Comparison of ENCODE assay signal across 20 cellular contexts in the genomic region with DNA sequence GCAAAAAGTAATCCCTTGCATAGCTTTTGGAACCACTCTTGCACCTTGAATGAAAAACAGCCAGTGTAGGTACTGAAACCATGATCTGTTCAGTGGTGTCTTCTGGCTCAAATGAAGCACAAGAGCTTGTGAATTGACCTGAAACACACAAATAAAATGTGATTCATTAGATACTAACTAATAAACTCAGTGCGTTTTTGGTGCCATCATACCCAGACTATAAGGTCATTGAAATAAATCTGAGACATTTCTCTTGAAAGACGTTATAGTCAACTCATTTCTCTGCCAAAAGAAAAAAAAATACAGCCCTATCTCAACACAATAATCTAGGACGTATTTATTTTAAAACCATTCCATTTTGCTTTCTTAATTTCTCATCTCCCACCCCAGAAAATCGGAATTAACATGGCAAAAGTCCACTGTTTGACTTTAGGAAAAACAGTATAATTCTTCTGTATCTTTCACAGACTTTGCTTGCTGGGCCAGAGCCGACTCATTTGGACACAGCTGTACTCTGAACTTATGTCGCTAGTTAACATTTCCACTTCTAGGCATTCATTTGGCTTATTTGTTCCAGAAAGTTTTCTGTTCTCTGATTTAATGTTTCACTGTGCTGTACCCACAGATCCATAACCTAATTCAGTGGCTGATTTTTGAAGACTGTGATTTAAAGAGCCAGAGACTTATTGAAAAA.
DNase-seq lines count a peak whose midpoint lies in the region; ATAC-seq and TF ChIP-seq lines count a peak whose summit lies in the region.
"Had no signal": no experiment of that assay in that cellular context is flagged by ENCODE, and none has a peak within 500 bp of the region (broad histone marks: within the 10 kb centered on the region; RNA-seq: fewer than 3 reads in every experiment).

No MANE protein-coding gene starts in this region.

- no peaks in the 10 kb centered on the region for H3K36me3 ChIP-seq in PC-3 (ENCODE audit: low read depth, low read length)
- no peaks in the 10 kb centered on the region for H3K36me3 ChIP-seq in muscle layer of duodenum (ENCODE audit: control insufficient read depth in 1 of 2, insufficient read depth in 2 of 2, low read length in 2 of 2)
- no peaks in the 10 kb centered on the region for H3K36me3 ChIP-seq in subcutaneous abdominal adipose tissue (ENCODE audit: control insufficient read depth in 5 of 5, insufficient read depth in 5 of 5, low read length in 5 of 5)
- H3K36me3 ChIP-seq: breast epithelium had no signal

- 0 out of 2 replicates have a peak overlapping the region, but pooled peaks have one; percentile 12 for H3K27ac ChIP-seq in PC-3 (ENCODE audit: low read length)
- H3K27ac ChIP-seq in epithelial cell of prostate: peak overlapping the region; percentile 65
- peak overlapping the region; percentile 48 for H3K27ac ChIP-seq in muscle layer of duodenum (ENCODE audit: low read length)
- peak overlapping the region; percentile 68 for H3K27ac ChIP-seq in subcutaneous abdominal adipose tissue (ENCODE audit: low read depth, low read length)
- H3K27ac ChIP-seq: breast epithelium, HL-60 had no signal

- intact Hi-C loops in PC-3 (cut with micrococcal nuclease): loop anchor here (1.0 kb wide), 1 partner anchor 122 kb away; no protein-coding TSS in a partner anchor

- TF ChIP-seq CTCF in PC-3 (conservative IDR thresholded peaks at IDR 0.05; ENCODE audit: low read depth, low read length): no peak

- H4K20me1 ChIP-seq in PC-3 (ENCODE audit: low read length): no peaks in the 10 kb centered on the region

- POLR2A ChIA-PET in PC-3 (lab: Charles Lee; ENCODE audit: unreplicated experiment): no interaction called here

- H3K4me3 ChIP-seq in PC-3 (ENCODE audit: low read length) (no peak overlapping the region), muscle layer of duodenum (ENCODE audit: low read depth in 1 of 2, low read length in 2 of 2) (no peak overlapping the region), subcutaneous abdominal adipose tissue (ENCODE audit: low read depth in 1 of 5, low read length in 5 of 5) (no peak overlapping the region)
- H3K4me3 ChIP-seq: breast epithelium had no signal

- CTCF ChIA-PET in PC-3 (lab: Charles Lee): interaction anchor here (0.7 to 0.8 kb wide), 2 partner anchors 165 to 296 kb away, joined by 3 read pairs; no protein-coding TSS in a partner anchor

- H3K9ac ChIP-seq in PC-3 (ENCODE audit: low read length) (no peak overlapping the region), subcutaneous abdominal adipose tissue (ENCODE audit: low read length in 5 of 5) (peak overlapping the region in 2 of 5 donors; percentile 15 to 21)

- H3K79me2 ChIP-seq in PC-3 (ENCODE audit: low read length): no peaks in the 10 kb centered on the region

- no TSS peak for BruUV-seq in PC-3 (replicated peaks; lab: Mats Ljungman, UMichigan)

- H3K9me3 ChIP-seq in PC-3 (ENCODE audit: low read length) (no peaks in the 10 kb centered on the region), muscle layer of duodenum (ENCODE audit: control insufficient read depth in 1 of 2, low read length in 2 of 2) (no peaks in the 10 kb centered on the region), subcutaneous abdominal adipose tissue (ENCODE audit: control insufficient read depth in 5 of 5, low read length in 5 of 5) (peaks cover 0 to 8% (median 3%) of the 10 kb centered on the region in 5 donors)
- H3K9me3 ChIP-seq: breast epithelium had no signal

- H3K4me1 ChIP-seq in PC-3 (ENCODE audit: insufficient read depth, low read length) (peaks cover 26% of the 10 kb centered on the region), muscle layer of duodenum (ENCODE audit: control insufficient read depth in 1 of 2, insufficient read depth in 2 of 2, low read length in 2 of 2) (no peaks in the 10 kb centered on the region), subcutaneous abdominal adipose tissue (ENCODE audit: control insufficient read depth in 5 of 5, insufficient read depth in 5 of 5, low read length in 5 of 5) (peaks cover 0 to 23% (median 17%) of the 10 kb centered on the region in 5 donors)

- H3K9me2 ChIP-seq in PC-3 (replicated peaks; ENCODE audit: low read length): no peaks in the 10 kb centered on the region

- H2AFZ ChIP-seq in PC-3 (ENCODE audit: low read length): 0 out of 2 replicates have a peak overlapping the region, but pooled peaks have one; percentile 5

- no peaks in the 10 kb centered on the region for H3K27me3 ChIP-seq in PC-3 (ENCODE audit: low read length)
- no peaks in the 10 kb centered on the region for H3K27me3 ChIP-seq in muscle layer of duodenum (ENCODE audit: low read depth, low read length)
- no peaks in the 10 kb centered on the region for H3K27me3 ChIP-seq in subcutaneous abdominal adipose tissue (ENCODE audit: control insufficient read depth in 5 of 5, insufficient read depth in 4 of 5, low read length in 5 of 5)
- H3K27me3 ChIP-seq: breast epithelium had no signal

- H3F3A ChIP-seq in PC-3 (ENCODE audit: low read length, unreplicated experiment): no peaks in the 10 kb centered on the region

- peak; percentile 14 for ATAC-seq in PC-3
- ATAC-seq in HG02840 (IDR thresholded peaks at IDR 0.05; ENCODE audit: low FRiP score, unreplicated experiment): no peak
- ATAC-seq in HG02870 (IDR thresholded peaks at IDR 0.05; ENCODE audit: unreplicated experiment): no peak
- ATAC-seq: activated CD8-positive, alpha-beta memory T cell treated with anti-CD3 and anti-CD28 coated beads, Interleukin-2, amount 10 ng/mL, durations not matched to agents 7 days and 5 days had no signal

- DNase-seq in PC-3 (peak; percentile 41), epithelial cell of prostate (ENCODE audit: low read depth, low spot score) (peak; percentile 22), SIG-M5 treated with dmso at 0.1 percent for 504 hours (lab: John Stamatoyannopoulos, UW; ENCODE audit: unreplicated experiment) (no peak), GDM1 (lab: John Stamatoyannopoulos, UW) (no peak)
- DNase-seq: activated CD4-positive, alpha-beta T cell treated with anti-CD3 and anti-CD28 coated beads for 48 hours; activated CD8-positive, alpha-beta memory T cell treated with anti-CD3 and anti-CD28 coated beads, Interleukin-2, amount 10 ng/mL, durations not matched to agents 7 days and 5 days; activated naive CD8-positive, alpha-beta T cell treated with anti-CD3 and anti-CD28 coated beads for 36 hours; cortex of kidney; foreskin melanocyte; left cardiac atrium; NCI-H1694; NCI-H526 treated with DMSO at 0.1 percent for 48 hours; retina; stimulated activated CD4-positive, alpha-beta T cell treated with anti-CD3 and anti-CD28 coated beads, Interleukin-15, amount 100 ng/mL, for 24 hours had no signal

- H3K4me2 ChIP-seq in PC-3 (ENCODE audit: low read length): 0 out of 2 replicates have a peak overlapping the region, but pooled peaks have one; percentile 5

Comparison
In these comparisons a context has a peak if more than half of its experiments do, and no peak if none do; other contexts are left out.
1. DNase-seq: peak in PC-3 (single experiment) and epithelial cell of prostate (single experiment); none in SIG-M5 treated with dmso at 0.1 percent for 504 hours (single experiment) and GDM1 (single experiment).
2. H3K27ac ChIP-seq: peak in every context shown above with its lines; median percentile 68 in subcutaneous abdominal adipose tissue; 65 in epithelial cell of prostate; 48 in muscle layer of duodenum; 12 in PC-3.